In the genomic region with DNA sequence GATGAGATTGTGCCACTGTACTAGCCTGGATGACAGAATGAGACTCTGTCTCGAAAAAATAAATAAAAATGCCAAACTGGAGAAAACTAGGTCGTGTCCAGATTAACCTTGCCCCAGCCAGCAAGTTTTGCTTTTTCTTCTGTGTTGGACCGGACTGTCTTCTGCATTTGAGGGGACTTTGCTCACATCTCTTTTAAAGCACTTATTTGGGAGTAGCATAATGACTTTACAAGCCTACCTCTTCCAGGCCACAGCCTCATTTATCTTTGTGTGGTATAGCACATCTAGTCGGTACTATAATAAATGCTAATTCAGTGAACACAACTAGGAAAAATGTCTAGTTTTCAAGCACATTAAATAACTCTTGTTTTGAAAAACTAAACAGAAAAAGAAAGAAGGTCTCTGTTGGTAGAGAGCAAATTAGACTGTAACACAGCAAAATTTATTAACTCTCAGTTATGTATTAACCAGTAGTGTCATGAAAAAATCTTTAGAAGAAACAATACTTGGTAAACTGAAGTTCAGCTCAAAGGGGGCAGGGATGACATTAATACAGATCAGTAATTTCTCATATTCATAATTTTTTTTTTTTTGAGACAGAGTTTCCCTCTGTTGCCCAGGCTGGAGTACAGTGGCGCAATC, we compare ENCODE assay signal across 16 cellular contexts.
"Had no signal": no experiment of that assay in that cellular context is flagged by ENCODE, and none has a peak within 500 bp of the region (broad histone marks: within the 10 kb centered on the region; RNA-seq: fewer than 3 reads in every experiment).

No MANE protein-coding gene starts in this region.

- H3K27ac Mint-ChIP-seq: naive thymus-derived CD8-positive, alpha-beta T cell had no signal

- DNase-seq: activated CD4-positive, alpha-beta T cell treated with anti-CD3 and anti-CD28 coated beads for 4 hours; activated CD8-positive, alpha-beta memory T cell treated with anti-CD3 and anti-CD28 coated beads for 24 hours; activated naive CD4-positive, alpha-beta T cell; anterior cingulate cortex; cerebellar nuclear complex; effector CD8-positive, alpha-beta T cell; foreskin keratinocyte; naive thymus-derived CD8-positive, alpha-beta T cell; nucleus accumbens; stimulated activated CD4-positive, alpha-beta T cell treated with anti-CD3 and anti-CD28 coated beads, Interleukin-1b, Interleukin-23, amount 100 ng/mL, for 48 hours; stomach; testis; upper lobe of left lung had no signal

- H3K27ac ChIP-seq: breast epithelium, foreskin keratinocyte, prostate gland, stomach, testis, upper lobe of left lung had no signal

- H3K36me3 ChIP-seq: breast epithelium, prostate gland, stomach, upper lobe of left lung had no signal

- H3K9me3 ChIP-seq: breast epithelium, prostate gland, stomach, testis, upper lobe of left lung had no signal

- ATAC-seq: foreskin keratinocyte; naive thymus-derived CD8-positive, alpha-beta T cell; sciatic nerve had no signal

- H3K9me3 Mint-ChIP-seq: naive thymus-derived CD8-positive, alpha-beta T cell had no signal

- H3K4me3 ChIP-seq: breast epithelium, prostate gland, stomach, testis, upper lobe of left lung had no signal

- H3K4me1 ChIP-seq: breast epithelium, prostate gland, stomach, testis, upper lobe of left lung had no signal

- H3K4me3 Mint-ChIP-seq: naive thymus-derived CD8-positive, alpha-beta T cell had no signal

- H3K27me3 Mint-ChIP-seq: naive thymus-derived CD8-positive, alpha-beta T cell had no signal

- H3K27me3 ChIP-seq: breast epithelium, foreskin keratinocyte, stomach, testis, upper lobe of left lung had no signal
